In genomic region chr7:111929258-111929657, GRCh38 we compare ENCODE assay signal across 15 cellular contexts.
"Had no signal": no experiment of that assay in that cellular context is flagged by ENCODE, and none has a peak within 500 bp of the region (broad histone marks: within the 10 kb centered on the region; RNA-seq: fewer than 3 reads in every experiment).

No MANE protein-coding gene starts in this region.

- H3K9me3 ChIP-seq: neutrophil, right lobe of liver had no signal

- H3K36me3 ChIP-seq: brain microvascular endothelial cell, neutrophil, right lobe of liver had no signal

- H3K27me3 ChIP-seq: brain microvascular endothelial cell, neutrophil, right lobe of liver had no signal

- H3K4me1 ChIP-seq: right lobe of liver had no signal

- H3K4me3 ChIP-seq: right lobe of liver had no signal

- H3K27ac ChIP-seq: brain microvascular endothelial cell, neutrophil, right lobe of liver had no signal

- ATAC-seq: activated CD8-positive, alpha-beta memory T cell treated with anti-CD3 and anti-CD28 coated beads, Interleukin-2, amount 10 ng/mL, durations not matched to agents 7 days and 5 days; esophagus mucosa; right lobe of liver; stimulated activated naive B cell treated with anti-CD40 and anti-IgM and Interleukin-4, amounts not matched to agents 10 μg/mL and 1 μg/mL and 100 μg/mL, for 72 hours had no signal

- DNase-seq: activated CD4-positive, alpha-beta T cell treated with anti-CD3 and anti-CD28 coated beads, Interleukin-2, amount 50 U/mL, for 48 hours; activated CD4-positive, CD25-positive, alpha-beta regulatory T cell treated with anti-CD3 and anti-CD28 coated beads, Interleukin-2, amount 50 U/mL, for 72 hours; activated CD8-positive, alpha-beta memory T cell treated with anti-CD3 and anti-CD28 coated beads, Interleukin-2, amount 10 ng/mL, durations not matched to agents 7 days and 5 days; activated effector memory CD4-positive, alpha-beta T cell treated with Interleukin-2 at 50 U/mL for 16 hours; activated T-cell treated with anti-CD3 and anti-CD28 coated beads, Interleukin-2, amount 50 U/mL, for 24 hours; amniotic stem cell; brain microvascular endothelial cell; cerebellar nuclear complex; hippocampal formation; right lobe of liver; stimulated activated CD4-positive, alpha-beta T cell treated with anti-CD3 and anti-CD28 coated beads, Interleukin-2, amount 100 ng/mL, for 24 hours; stimulated activated naive B cell treated with anti-CD40 and anti-IgM and Interleukin-4, amounts not matched to agents 10 μg/mL and 1 μg/mL and 100 μg/mL, for 72 hours; trophoblast cell had no signal
